Comparison of ENCODE assay signal across 8 cellular contexts in genomic region chr11:74138572-74138971, GRCh38. TPM values are rescaled to one million over a fixed set of nuclear protein-coding genes. Genes with fewer than 3 reads are reported as not detected.
DNase-seq lines count a peak whose midpoint lies in the region; ATAC-seq and TF ChIP-seq lines count a peak whose summit lies in the region.

No MANE protein-coding gene starts in this region.

- TF ChIP-seq CTCF in hepatocyte (IDR thresholded peaks at IDR 0.05; ENCODE audit: poor library complexity) (no peak), smooth muscle cell (IDR thresholded peaks at IDR 0.05; ENCODE audit: borderline replicate concordance, insufficient read depth, poor library complexity, severe bottlenecking) (no peak)

- H3K4me2 ChIP-seq in hepatocyte (peak overlapping the region; percentile 36), smooth muscle cell (peak overlapping the region; percentile 81)

- ATAC-seq in GM18873 (IDR thresholded peaks at IDR 0.05; ENCODE audit: low FRiP score, unreplicated experiment) = no peak

- H2AFZ ChIP-seq in hepatocyte (no peak overlapping the region), smooth muscle cell (ENCODE audit: low read depth) (peak overlapping the region; percentile 7)

- H3K4me3 ChIP-seq in hepatocyte = no peak overlapping the region
- H3K4me3 ChIP-seq in smooth muscle cell = peak overlapping the region; percentile 8

- WGBS in hepatocyte (ENCODE audit: low lambda C conversion rate, missing lambda C conversion rate) = 6% methylated on average over 2 of the region's 2 CpGs
- 0% methylated on average over 2 of the region's 2 CpGs for WGBS in smooth muscle cell (ENCODE audit: low lambda C conversion rate)

- H3K36me3 ChIP-seq in hepatocyte (replicated peaks; ENCODE audit: insufficient read depth, low read depth) = no peaks in the 10 kb centered on the region
- no peaks in the 10 kb centered on the region for H3K36me3 ChIP-seq in smooth muscle cell (ENCODE audit: low read depth)

- H3K27ac ChIP-seq in hepatocyte = peak overlapping the region; percentile 86
- peak overlapping the region; percentile 86 for H3K27ac ChIP-seq in smooth muscle cell (ENCODE audit: low read depth)

- CTCF ChIA-PET in HEK293T (lab: Yijun Ruan, JAX) = no interaction called here

- H3K79me2 ChIP-seq in hepatocyte (peaks cover 5% of the 10 kb centered on the region), smooth muscle cell (ENCODE audit: low read depth) (no peaks in the 10 kb centered on the region)

- H3K27me3 ChIP-seq in hepatocyte = no peaks in the 10 kb centered on the region
- H3K27me3 ChIP-seq in smooth muscle cell (ENCODE audit: low read depth) = no peaks in the 10 kb centered on the region

- DNase-seq in HS-27A (ENCODE audit: low read depth) (peak; percentile 99), amniotic stem cell (lab: John Stamatoyannopoulos, UW) (peak; percentile 64), hepatocyte (ENCODE audit: low spot score) (peak; percentile 76), smooth muscle cell (lab: John Stamatoyannopoulos, UW; ENCODE audit: unreplicated experiment) (no peak), HEK293T (ENCODE audit: extremely low spot score) (no peak), SK-N-DZ (ENCODE audit: low spot score) (no peak), GF-D8 (lab: John Stamatoyannopoulos, UW) (no peak)

- H3K4me1 ChIP-seq in hepatocyte (ENCODE audit: insufficient read depth) (peaks cover 24% of the 10 kb centered on the region), smooth muscle cell (ENCODE audit: low read depth) (peaks cover 9% of the 10 kb centered on the region)

- H3K9me2 ChIP-seq in hepatocyte (replicated peaks; ENCODE audit: insufficient read depth) = no peaks in the 10 kb centered on the region

- POLR2A ChIA-PET in HEK293T (lab: Yijun Ruan, JAX) = interaction anchor here (1.0 kb wide), 1 partner anchor 32 kb away, joined by 3 read pairs; the partner anchor contains the start of genes C2CD3 and PPME1

- H3F3A ChIP-seq in smooth muscle cell (ENCODE audit: low read depth) = peaks cover 21% of the 10 kb centered on the region

- H3K9ac ChIP-seq in smooth muscle cell (ENCODE audit: low read depth) = peak overlapping the region; percentile 56

- H4K20me1 ChIP-seq in hepatocyte (ENCODE audit: insufficient read depth, poor library complexity, severe bottlenecking) (no peaks in the 10 kb centered on the region), smooth muscle cell (ENCODE audit: low read depth) (no peaks in the 10 kb centered on the region)

- H3K9me3 ChIP-seq in hepatocyte (ENCODE audit: low read depth) = no peaks in the 10 kb centered on the region
- no peaks in the 10 kb centered on the region for H3K9me3 ChIP-seq in smooth muscle cell (replicated peaks; ENCODE audit: low read depth)

TF ChIP-seq in HEK293T, 16 proteins besides CTCF, POLR2A, EP300 and RAD21:
- TF ChIP-seq TARDBP (IDR thresholded peaks at IDR 0.05) = no peak
- no peak for TF ChIP-seq FOXA1 (IDR thresholded peaks at IDR 0.05)
- no peak for TF ChIP-seq HDGF (IDR thresholded peaks at IDR 0.05; ENCODE audit: borderline replicate concordance)
- no peak for TF ChIP-seq ARNT (IDR thresholded peaks at IDR 0.05)
- TF ChIP-seq FOXM1 (IDR thresholded peaks at IDR 0.05; ENCODE audit: borderline replicate concordance) = no peak
- no peak for TF ChIP-seq LEF1 (IDR thresholded peaks at IDR 0.05; ENCODE audit: borderline replicate concordance)
- no peak for TF ChIP-seq FOXK2 (IDR thresholded peaks at IDR 0.05)
- TF ChIP-seq BHLHE40 (IDR thresholded peaks at IDR 0.05; ENCODE audit: borderline replicate concordance) = no peak
- TF ChIP-seq PKNOX1 (IDR thresholded peaks at IDR 0.05) = no peak
- TF ChIP-seq ZNF384 (IDR thresholded peaks at IDR 0.05) = no peak
- TF ChIP-seq ELF4 (IDR thresholded peaks at IDR 0.05) = no peak
- no peak for TF ChIP-seq NFRKB (IDR thresholded peaks at IDR 0.05)
- TF ChIP-seq CTBP1 (IDR thresholded peaks at IDR 0.05; ENCODE audit: borderline replicate concordance) = no peak
- TF ChIP-seq L3MBTL2 (conservative IDR thresholded peaks at IDR 0.05) = no peak
- no peak for TF ChIP-seq SP1 (IDR thresholded peaks at IDR 0.05)

RNA-seq across cellular contexts. Expression of gene C2CD3, which starts 32.2 kb away (rescaled TPM):
- total RNA-seq in hepatocyte = 15.4 and 16.3 TPM in 2 replicates
- 9.6 and 9.8 TPM in 2 replicates for polyA plus RNA-seq in hepatocyte
- total RNA-seq in smooth muscle cell = 13.3 and 24.1 TPM in 2 replicates
- polyA plus RNA-seq in smooth muscle cell = 4.9 and 10.6 TPM in 2 replicates
- polyA plus RNA-seq in SK-N-DZ (2014; cell fraction: cytosol; rRNA removed) = 14.2 and 16.3 TPM in 2 replicates
- 5.4 and 9.6 TPM in 2 replicates for polyA plus RNA-seq in SK-N-DZ (2014; cell fraction: nucleus; rRNA removed)

RNA-seq across cellular contexts. Expression of gene PPME1, which starts 32.5 kb away (rescaled TPM):
- 25.2 and 30.1 TPM in 2 replicates for total RNA-seq in hepatocyte
- polyA plus RNA-seq in hepatocyte = 42.2 and 45.7 TPM in 2 replicates
- total RNA-seq in smooth muscle cell = 44.9 and 67.1 TPM in 2 replicates
- 68.9 and 69.1 TPM in 2 replicates for polyA plus RNA-seq in smooth muscle cell
- polyA plus RNA-seq in SK-N-DZ (2014; cell fraction: cytosol; rRNA removed) = 67.4 and 70.4 TPM in 2 replicates
- 36.0 and 50.1 TPM in 2 replicates for polyA plus RNA-seq in SK-N-DZ (2014; cell fraction: nucleus; rRNA removed)

Comparison
In these comparisons a context has a peak if more than half of its experiments do, and no peak if none do; other contexts are left out.
1. DNase-seq: peak in HS-27A (single experiment), amniotic stem cell (single experiment) and hepatocyte (single experiment); none in smooth muscle cell (single experiment), HEK293T (single experiment), SK-N-DZ (single experiment) and GF-D8 (single experiment).